ENCODE assay signal across 37 cellular contexts in genomic region chr11:35875466-35875865, GRCh38.
"Had no signal": no experiment of that assay in that cellular context is flagged by ENCODE, and none has a peak within 500 bp of the region (broad histone marks: within the 10 kb centered on the region; RNA-seq: fewer than 3 reads in every experiment).

No MANE protein-coding gene starts in this region.

- H3K27ac ChIP-seq: adrenal gland, body of pancreas, cardiac muscle cell, WERI-Rb-1 had no signal

- H3K36me3 Mint-ChIP-seq: activated CD4-positive, alpha-beta memory T cell treated with anti-CD3 and anti-CD28 coated beads for 36 hours; activated naive CD4-positive, alpha-beta T cell treated with anti-CD3 and anti-CD28 coated beads, Interleukin-2, amount 50 U/mL, for 72 hours; activated naive CD8-positive, alpha-beta T cell treated with anti-CD3 and anti-CD28 coated beads for 36 hours; WTC11 had no signal

- H3K27ac Mint-ChIP-seq: activated CD4-positive, alpha-beta memory T cell treated with anti-CD3 and anti-CD28 coated beads for 36 hours; activated CD4-positive, alpha-beta T cell treated with anti-CD3 and anti-CD28 coated beads for 36 hours; activated CD8-positive, alpha-beta T cell treated with anti-CD3 and anti-CD28 coated beads for 36 hours; activated naive CD4-positive, alpha-beta T cell treated with anti-CD3 and anti-CD28 coated beads for 36 hours; activated naive CD4-positive, alpha-beta T cell treated with anti-CD3 and anti-CD28 coated beads, Interleukin-2, amount 50 U/mL, for 72 hours; activated naive CD8-positive, alpha-beta T cell treated with anti-CD3 and anti-CD28 coated beads for 36 hours; activated T-cell treated with anti-CD3 and anti-CD28 coated beads, Interleukin-2, amount 50 U/mL, for 72 hours; activated T-helper 1 cell treated with anti-CD3 and anti-CD28 coated beads, Interleukin-12 subunit alpha, Interleukin-12 subunit beta, Interleukin-2, Interleukin-4 antibody, amounts not matched to agents 30 ng/mL and 10 ng/mL and 1 ng/mL, durations not matched to agents 14 hours and 24 hours and 36 hours; activated T-helper 17 cell treated with anti-CD3 and anti-CD28 coated beads, Interleukin-2, amount 50 U/mL, for 72 hours; T-helper 1 cell treated with Interleukin-12 subunit alpha and Interleukin-12 subunit beta and Interleukin-4 antibody, amounts not matched to agents 30 μg/mL and 1 μg/mL, for 36 hours; T-helper 2 cell treated with Interferon-gamma antibody and Interleukin-4, amounts not matched to agents 5 μg/mL and 100 μg/mL, for 36 hours; WTC11 had no signal

- H3K27me3 ChIP-seq: adrenal gland, body of pancreas, cardiac muscle cell had no signal

- H3K4me1 Mint-ChIP-seq: activated CD4-positive, alpha-beta T cell treated with anti-CD3 and anti-CD28 coated beads for 36 hours; activated naive CD8-positive, alpha-beta T cell treated with anti-CD3 and anti-CD28 coated beads for 36 hours; activated T-helper 17 cell treated with anti-CD3 and anti-CD28 coated beads, Interleukin-2, amount 50 U/mL, for 72 hours; central memory CD8-positive, alpha-beta T cell; WTC11 had no signal

- H3K36me3 ChIP-seq: adrenal gland, cardiac muscle cell, WERI-Rb-1 had no signal

- H3K4me1 ChIP-seq: adrenal gland had no signal

- DNase-seq: activated CD4-positive, alpha-beta memory T cell treated with anti-CD3 and anti-CD28 coated beads for 36 hours; activated CD4-positive, alpha-beta T cell treated with anti-CD3 and anti-CD28 coated beads for 1 hour; activated CD4-positive, alpha-beta T cell treated with anti-CD3 and anti-CD28 coated beads for 36 hours; activated CD4-positive, alpha-beta T cell treated with anti-CD3 and anti-CD28 coated beads for 48 hours; activated CD4-positive, alpha-beta T cell treated with anti-CD3 and anti-CD28 coated beads, Interleukin-2, amount 50 U/mL, for 1 hour; activated CD4-positive, alpha-beta T cell treated with anti-CD3 and anti-CD28 coated beads, Interleukin-2, amount 50 U/mL, for 4 hours; activated CD4-positive, CD25-positive, alpha-beta regulatory T cell; activated CD8-positive, alpha-beta memory T cell treated with anti-CD3 and anti-CD28 coated beads, Interleukin-2, amount 50 U/mL, for 4 hours; activated CD8-positive, alpha-beta T cell treated with anti-CD3 and anti-CD28 coated beads for 36 hours; activated effector memory CD4-positive, alpha-beta T cell treated with anti-CD3 and anti-CD28 coated beads, Interleukin-2, amount 50 U/mL, for 16 hours; activated gamma-delta T cell treated with Interleukin-2 at 50 U/mL for 16 hours; activated naive CD4-positive, alpha-beta T cell; activated naive CD4-positive, alpha-beta T cell treated with anti-CD3 and anti-CD28 coated beads for 36 hours; activated naive CD4-positive, alpha-beta T cell treated with anti-CD3 and anti-CD28 coated beads, Interleukin-2, amount 50 U/mL, for 16 hours; activated naive CD8-positive, alpha-beta T cell treated with anti-CD3 and anti-CD28 coated beads for 36 hours; activated T-cell treated with anti-CD3 and anti-CD28 coated beads for 4 hours; activated T-cell treated with anti-CD3 and anti-CD28 coated beads, Interleukin-2, amount 50 U/mL, for 1 hour; activated T-cell treated with anti-CD3 and anti-CD28 coated beads, Interleukin-2, amount 50 U/mL, for 4 hours; activated T-cell treated with anti-CD3 and anti-CD28 coated beads, Interleukin-2, amount 50 U/mL, for 72 hours; adrenal gland; amniotic stem cell; aorta; body of pancreas; caudate nucleus; cerebellar nuclear complex; T-helper 2 cell; T-helper 9 cell; WERI-Rb-1 had no signal

- H3K9me3 Mint-ChIP-seq: activated CD4-positive, alpha-beta memory T cell treated with anti-CD3 and anti-CD28 coated beads for 36 hours; activated CD8-positive, alpha-beta T cell treated with anti-CD3 and anti-CD28 coated beads for 36 hours; activated naive CD4-positive, alpha-beta T cell treated with anti-CD3 and anti-CD28 coated beads for 36 hours; activated naive CD8-positive, alpha-beta T cell treated with anti-CD3 and anti-CD28 coated beads for 36 hours; activated T-cell treated with anti-CD3 and anti-CD28 coated beads, Interleukin-2, amount 50 U/mL, for 4 hours; activated T-cell treated with anti-CD3 and anti-CD28 coated beads, Interleukin-2, amount 50 U/mL, for 72 hours; activated T-helper 1 cell treated with anti-CD3 and anti-CD28 coated beads, Interleukin-12 subunit alpha, Interleukin-12 subunit beta, Interleukin-2, Interleukin-4 antibody, amounts not matched to agents 30 ng/mL and 10 ng/mL and 1 ng/mL, durations not matched to agents 14 hours and 24 hours and 36 hours; central memory CD8-positive, alpha-beta T cell; T-helper 1 cell treated with Interleukin-12 subunit alpha and Interleukin-12 subunit beta and Interleukin-4 antibody, amounts not matched to agents 30 μg/mL and 1 μg/mL, for 36 hours; T-helper 2 cell treated with Interferon-gamma antibody and Interleukin-4, amounts not matched to agents 5 μg/mL and 100 μg/mL, for 36 hours; WTC11 had no signal

- H3K4me3 Mint-ChIP-seq: activated CD4-positive, alpha-beta memory T cell treated with anti-CD3 and anti-CD28 coated beads for 36 hours; activated CD4-positive, alpha-beta T cell treated with anti-CD3 and anti-CD28 coated beads for 36 hours; activated CD8-positive, alpha-beta T cell treated with anti-CD3 and anti-CD28 coated beads for 36 hours; activated naive CD4-positive, alpha-beta T cell treated with anti-CD3 and anti-CD28 coated beads for 36 hours; activated naive CD8-positive, alpha-beta T cell treated with anti-CD3 and anti-CD28 coated beads for 36 hours; activated T-cell treated with anti-CD3 and anti-CD28 coated beads, Interleukin-2, amount 50 U/mL, for 4 hours; activated T-cell treated with anti-CD3 and anti-CD28 coated beads, Interleukin-2, amount 50 U/mL, for 72 hours; activated T-helper 1 cell treated with anti-CD3 and anti-CD28 coated beads, Interleukin-12 subunit alpha, Interleukin-12 subunit beta, Interleukin-2, Interleukin-4 antibody, amounts not matched to agents 30 ng/mL and 10 ng/mL and 1 ng/mL, durations not matched to agents 14 hours and 24 hours and 36 hours; activated T-helper 17 cell treated with anti-CD3 and anti-CD28 coated beads, Interleukin-2, amount 50 U/mL, for 72 hours; central memory CD8-positive, alpha-beta T cell; T-helper 1 cell treated with Interleukin-12 subunit alpha and Interleukin-12 subunit beta and Interleukin-4 antibody, amounts not matched to agents 30 μg/mL and 1 μg/mL, for 36 hours; T-helper 2 cell treated with Interferon-gamma antibody and Interleukin-4, amounts not matched to agents 5 μg/mL and 100 μg/mL, for 36 hours; WTC11 had no signal

- ATAC-seq: activated CD4-positive, alpha-beta T cell treated with anti-CD3 and anti-CD28 coated beads for 36 hours; activated CD4-positive, CD25-positive, alpha-beta regulatory T cell treated with anti-CD3 and anti-CD28 coated beads, Interleukin-2, amount 50 U/mL, for 24 hours; activated CD8-positive, alpha-beta T cell treated with anti-CD3 and anti-CD28 coated beads for 36 hours; activated naive CD4-positive, alpha-beta T cell treated with anti-CD3 and anti-CD28 coated beads, Interleukin-2, amount 50 U/mL, for 72 hours; activated T-cell treated with anti-CD3 and anti-CD28 coated beads, Interleukin-2, amount 50 U/mL, for 4 hours; activated T-cell treated with anti-CD3 and anti-CD28 coated beads, Interleukin-2, amount 50 U/mL, for 72 hours; activated T-helper 17 cell treated with anti-CD3 and anti-CD28 coated beads, Interleukin-2, amount 50 U/mL, for 72 hours; body of pancreas; WTC11 had no signal

- H3K4me3 ChIP-seq: adrenal gland, body of pancreas, cardiac muscle cell had no signal

- H3K9me3 ChIP-seq: adrenal gland, body of pancreas had no signal
